27 cellular contexts compared by ENCODE assay signal in the genomic region with DNA sequence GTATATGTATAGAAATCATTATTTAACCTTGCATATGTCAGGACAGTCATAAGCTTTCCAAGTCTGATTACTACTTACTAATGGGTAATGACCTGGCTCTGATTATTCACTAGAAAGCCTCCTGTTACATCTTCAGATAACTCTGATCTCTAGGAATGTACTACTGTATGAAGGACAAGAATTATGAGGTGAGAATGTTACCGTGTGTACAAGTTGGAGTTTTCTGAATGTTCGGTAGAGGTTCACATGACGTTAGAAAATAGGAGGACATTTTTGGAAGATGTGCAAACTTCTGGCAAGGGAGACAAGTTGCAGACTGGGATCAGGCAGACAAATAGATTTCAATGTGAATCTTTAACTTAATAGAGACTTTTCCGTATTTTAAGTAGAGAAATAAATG.
"Had no signal": no experiment of that assay in that cellular context is flagged by ENCODE, and none has a peak within 500 bp of the region (broad histone marks: within the 10 kb centered on the region; RNA-seq: fewer than 3 reads in every experiment).

No MANE protein-coding gene starts in this region.

- H3K9me3 ChIP-seq: ovary, prostate gland, suprapubic skin, thoracic aorta, upper lobe of right lung had no signal

- H3K27me3 Mint-ChIP-seq: naive B cell; stimulated activated naive CD8-positive, alpha-beta T cell treated with anti-CD3 and anti-CD28 coated beads, Interleukin-15, Interleukin-2, amounts not matched to agents 100 ng/mL and 50 ng/mL, for 24 hours had no signal

- H3K4me3 ChIP-seq: left ventricle myocardium inferior, lung, ovary, prostate gland, skin epidermis, suprapubic skin, thoracic aorta, tibial artery, upper lobe of right lung had no signal

- H3K4me1 ChIP-seq: left ventricle myocardium inferior, prostate gland, suprapubic skin, tibial artery, upper lobe of right lung had no signal

- H3K27ac Mint-ChIP-seq: immature natural killer cell; naive B cell; natural killer cell; stimulated activated naive CD8-positive, alpha-beta T cell treated with anti-CD3 and anti-CD28 coated beads, Interleukin-15, Interleukin-2, amounts not matched to agents 100 ng/mL and 50 ng/mL, for 24 hours had no signal

- DNase-seq: hypothalamus; immature natural killer cell; kidney; left colon; left ventricle myocardium inferior; mesendoderm; naive B cell; natural killer cell; ovary; retina; right cardiac atrium; stimulated activated CD4-positive, alpha-beta T cell treated with anti-CD3 and anti-CD28 coated beads, Interleukin-12 subunit alpha, Interleukin-12 subunit beta, amount 100 ng/mL, for 4 hours; stimulated activated CD4-positive, alpha-beta T cell treated with anti-CD3 and anti-CD28 coated beads, Interleukin-15, amount 100 ng/mL, for 24 hours; stimulated activated CD4-positive, alpha-beta T cell treated with anti-CD3 and anti-CD28 coated beads, Interleukin-2, amount 100 ng/mL, for 24 hours; stimulated activated CD4-positive, alpha-beta T cell treated with anti-CD3 and anti-CD28 coated beads, Interleukin-4, amount 100 ng/mL, for 1 hour; stimulated activated naive CD4-positive, alpha-beta T cell; tibial artery; trophoblast cell; upper lobe of right lung had no signal

- H3K36me3 ChIP-seq: left ventricle myocardium inferior, ovary, prostate gland, suprapubic skin, thoracic aorta, tibial artery, upper lobe of right lung had no signal

- H3K4me3 Mint-ChIP-seq: immature natural killer cell; mesothelial cell of epicardium; naive B cell; natural killer cell; stimulated activated naive CD8-positive, alpha-beta T cell treated with anti-CD3 and anti-CD28 coated beads, Interleukin-15, Interleukin-2, amounts not matched to agents 100 ng/mL and 50 ng/mL, for 24 hours had no signal

- ATAC-seq: left colon, natural killer cell, right cardiac atrium, sciatic nerve, upper lobe of right lung had no signal

- H3K36me3 Mint-ChIP-seq: immature natural killer cell, mesothelial cell of epicardium, naive B cell, natural killer cell had no signal

- H3K4me1 Mint-ChIP-seq: immature natural killer cell, naive B cell, natural killer cell had no signal

- H3K27me3 ChIP-seq: ovary, suprapubic skin, tibial artery, upper lobe of right lung had no signal

- H3K27ac ChIP-seq: left ventricle myocardium inferior, ovary, prostate gland, skin epidermis, suprapubic skin, thoracic aorta, tibial artery, upper lobe of right lung had no signal
